In the genomic region with DNA sequence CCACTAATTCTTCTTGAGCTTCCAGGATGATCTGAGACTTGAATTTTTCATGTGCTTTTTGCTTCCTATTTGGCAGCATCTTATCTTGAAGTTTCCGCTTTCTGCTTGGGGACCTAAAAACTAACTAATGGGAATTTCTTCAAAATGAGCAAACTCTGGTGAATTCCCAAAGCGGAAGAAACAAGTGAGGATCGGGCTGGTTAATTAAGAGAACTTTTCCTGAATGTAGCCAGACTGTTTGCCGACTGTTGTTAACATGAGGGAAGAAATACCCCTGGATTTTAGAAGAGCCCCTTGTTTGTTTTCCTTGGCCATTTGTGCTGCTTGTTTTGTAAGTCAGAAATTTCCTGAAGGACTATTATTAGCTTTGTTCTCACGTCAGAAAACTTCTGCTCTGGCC, we compare ENCODE assay signal across 20 cellular contexts. TPM values are rescaled to one million over a fixed set of nuclear protein-coding genes. Genes with fewer than 3 reads are reported as not detected.
"Had no signal": no experiment of that assay in that cellular context is flagged by ENCODE, and none has a peak within 500 bp of the region (broad histone marks: within the 10 kb centered on the region; RNA-seq: fewer than 3 reads in every experiment).

No MANE protein-coding gene starts in this region.

- H3K36me3 ChIP-seq: cardiac muscle cell, colonic mucosa, neutrophil, prostate gland, SJCRH30, transverse colon had no signal

- ATAC-seq: activated CD4-positive, CD25-positive, alpha-beta regulatory T cell treated with anti-CD3 and anti-CD28 coated beads, Interleukin-2, amount 50 U/mL, for 24 hours; activated CD8-positive, alpha-beta memory T cell treated with anti-CD3 and anti-CD28 coated beads, Interleukin-2, amount 10 ng/mL, durations not matched to agents 7 days and 5 days; mucosa of descending colon; naive thymus-derived CD8-positive, alpha-beta T cell had no signal

- H3K4me1 Mint-ChIP-seq: activated CD8-positive, alpha-beta memory T cell treated with anti-CD3 and anti-CD28 coated beads, Interleukin-2, amount 10 ng/mL, durations not matched to agents 7 days and 5 days; activated naive CD4-positive, alpha-beta T cell treated with anti-CD3 and anti-CD28 coated beads, Interleukin-2, amount 50 U/mL, for 24 hours; naive thymus-derived CD8-positive, alpha-beta T cell had no signal

- DNase-seq: activated CD4-positive, alpha-beta T cell treated with anti-CD3 and anti-CD28 coated beads, Interleukin-2, amount 50 U/mL, for 48 hours; activated CD8-positive, alpha-beta memory T cell treated with anti-CD3 and anti-CD28 coated beads, Interleukin-2, amount 10 ng/mL, durations not matched to agents 7 days and 5 days; activated effector memory CD4-positive, alpha-beta T cell treated with Interleukin-2 at 50 U/mL for 16 hours; activated T-cell treated with anti-CD3 and anti-CD28 coated beads, Interleukin-2, amount 50 U/mL, for 24 hours; amniotic stem cell; colonic mucosa; effector CD4-positive, alpha-beta T cell; mucosa of descending colon; naive thymus-derived CD8-positive, alpha-beta T cell; SJCRH30; stimulated activated CD4-positive, alpha-beta T cell treated with anti-CD3 and anti-CD28 coated beads, Interleukin-4, amount 100 ng/mL, for 4 hours; SW 1271; transverse colon had no signal

- H3K4me3 Mint-ChIP-seq: activated CD8-positive, alpha-beta memory T cell treated with anti-CD3 and anti-CD28 coated beads, Interleukin-2, amount 10 ng/mL, durations not matched to agents 7 days and 5 days; activated naive CD4-positive, alpha-beta T cell treated with anti-CD3 and anti-CD28 coated beads, Interleukin-2, amount 50 U/mL, for 24 hours; activated T-cell treated with anti-CD3 and anti-CD28 coated beads, Interleukin-2, amount 50 U/mL, for 24 hours; naive thymus-derived CD8-positive, alpha-beta T cell; T-helper 2 cell treated with Interferon-gamma antibody and Interleukin-4, amounts not matched to agents 5 μg/mL and 100 μg/mL, for 36 hours had no signal

- H3K27ac Mint-ChIP-seq: activated CD8-positive, alpha-beta memory T cell treated with anti-CD3 and anti-CD28 coated beads, Interleukin-2, amount 10 ng/mL, durations not matched to agents 7 days and 5 days; activated naive CD4-positive, alpha-beta T cell treated with anti-CD3 and anti-CD28 coated beads, Interleukin-2, amount 50 U/mL, for 24 hours; activated T-cell treated with anti-CD3 and anti-CD28 coated beads, Interleukin-2, amount 50 U/mL, for 24 hours; naive thymus-derived CD8-positive, alpha-beta T cell; T-helper 2 cell treated with Interferon-gamma antibody and Interleukin-4, amounts not matched to agents 5 μg/mL and 100 μg/mL, for 36 hours had no signal

- H3K4me3 ChIP-seq: cardiac muscle cell, colonic mucosa, mucosa of descending colon, prostate gland, SJCRH30, transverse colon had no signal

- H3K27ac ChIP-seq: cardiac muscle cell, colonic mucosa, neutrophil, prostate gland, SJCRH30, transverse colon had no signal

- H3K9me3 Mint-ChIP-seq: activated naive CD4-positive, alpha-beta T cell treated with anti-CD3 and anti-CD28 coated beads, Interleukin-2, amount 50 U/mL, for 24 hours; T-helper 2 cell treated with Interferon-gamma antibody and Interleukin-4, amounts not matched to agents 5 μg/mL and 100 μg/mL, for 36 hours had no signal

- H3K4me1 ChIP-seq: colonic mucosa, prostate gland, transverse colon had no signal

- FAIRE-seq: keratinocyte had no signal

- H3K9me3 ChIP-seq: colonic mucosa, mucosa of descending colon, neutrophil, prostate gland, SJCRH30, transverse colon had no signal

- H3K36me3 Mint-ChIP-seq: activated CD8-positive, alpha-beta memory T cell treated with anti-CD3 and anti-CD28 coated beads, Interleukin-2, amount 10 ng/mL, durations not matched to agents 7 days and 5 days; activated naive CD4-positive, alpha-beta T cell treated with anti-CD3 and anti-CD28 coated beads, Interleukin-2, amount 50 U/mL, for 24 hours had no signal

- H3K27me3 ChIP-seq: cardiac muscle cell, colonic mucosa, neutrophil, transverse colon had no signal

RNA-seq across cellular contexts. Expression of a gene that starts 6.1 kb away (rescaled TPM):
- total RNA-seq: activated CD8-positive, alpha-beta memory T cell treated with anti-CD3 and anti-CD28 coated beads, Interleukin-2, amount 10 ng/mL, durations not matched to agents 7 days and 5 days; cardiac muscle cell; naive thymus-derived CD8-positive, alpha-beta T cell; SJCRH30 had no signal
- polyA plus RNA-seq: cardiac muscle cell; keratinocyte; naive thymus-derived CD8-positive, alpha-beta T cell had no signal

RNA-seq across cellular contexts. Expression of a gene that starts 28.6 kb away (rescaled TPM):
- total RNA-seq: cardiac muscle cell, SJCRH30 had no signal
- polyA plus RNA-seq: cardiac muscle cell had no signal
